In genomic region chr4:52588097-52588496, GRCh38 we compare ENCODE assay signal across 8 cellular contexts.
A peak's percentile ranks its signal among the peaks of the same experiment; 100 is the strongest.
DNase-seq lines count a peak whose midpoint lies in the region; ATAC-seq and TF ChIP-seq lines count a peak whose summit lies in the region.

No MANE protein-coding gene starts in this region.

- peaks cover 40% of the 10 kb centered on the region for H3K4me1 Mint-ChIP-seq in activated CD4-positive, alpha-beta memory T cell treated with anti-CD3 and anti-CD28 coated beads, Interleukin-2, amount 10 ng/mL, durations not matched to agents 7 days and 5 days
- peaks cover 7% of the 10 kb centered on the region for H3K4me1 Mint-ChIP-seq in stimulated activated naive CD8-positive, alpha-beta T cell treated with anti-CD3 and anti-CD28 coated beads, Interleukin-15, amount 100 ng/mL, for 72 hours

- no peak for TF ChIP-seq CTCF in lower leg skin (IDR thresholded peaks at IDR 0.05)

- DNase-seq in SHP77 (lab: John Stamatoyannopoulos, UW) (peak; percentile 28 to 42), SHP77 treated with DMSO at 0.1 percent for 48 hours (lab: John Stamatoyannopoulos, UW) (no peak), HK-2 (ENCODE audit: unreplicated experiment) (peak; percentile 25), left ventricle myocardium superior (peak; percentile 54), lower leg skin (ENCODE audit: low spot score in 2 of 2) (no peak)
- DNase-seq in activated CD4-positive, alpha-beta memory T cell treated with anti-CD3 and anti-CD28 coated beads, Interleukin-2, amount 10 ng/mL, durations not matched to agents 7 days and 5 days: peak; percentile 36
- DNase-seq in stimulated activated naive CD8-positive, alpha-beta T cell treated with anti-CD3 and anti-CD28 coated beads, Interleukin-15, amount 100 ng/mL, for 72 hours: peak in 1 of 2 donors; percentile 11

- peak overlapping the region; percentile 81 for H3K27ac Mint-ChIP-seq in activated CD4-positive, alpha-beta memory T cell treated with anti-CD3 and anti-CD28 coated beads, Interleukin-2, amount 10 ng/mL, durations not matched to agents 7 days and 5 days
- H3K27ac Mint-ChIP-seq in stimulated activated naive CD8-positive, alpha-beta T cell treated with anti-CD3 and anti-CD28 coated beads, Interleukin-15, amount 100 ng/mL, for 72 hours: peak overlapping the region in 1 of 2 donors; percentile 68

- no peak overlapping the region for H3K4me3 ChIP-seq in lower leg skin (ENCODE audit: low read depth, poor library complexity, severe bottlenecking)

- H3K9me3 Mint-ChIP-seq in activated CD4-positive, alpha-beta memory T cell treated with anti-CD3 and anti-CD28 coated beads, Interleukin-2, amount 10 ng/mL, durations not matched to agents 7 days and 5 days: no peaks in the 10 kb centered on the region
- no peaks in the 10 kb centered on the region for H3K9me3 Mint-ChIP-seq in stimulated activated naive CD8-positive, alpha-beta T cell treated with anti-CD3 and anti-CD28 coated beads, Interleukin-15, amount 100 ng/mL, for 72 hours

- CTCF ChIA-PET in activated CD4-positive, alpha-beta memory T cell treated with anti-CD3 and anti-CD28 coated beads, Interleukin-2, amount 10 ng/mL, durations not matched to agents 7 days and 5 days (lab: Charles Lee): interaction anchor here (0.7 to 3.7 kb wide), 14 partner anchors 14 to 841 kb away, joined by 3 to 22 read pairs (median 4); partner anchors contain the start of gene USP46

- H3K36me3 Mint-ChIP-seq in activated CD4-positive, alpha-beta memory T cell treated with anti-CD3 and anti-CD28 coated beads, Interleukin-2, amount 10 ng/mL, durations not matched to agents 7 days and 5 days (ENCODE audit: low read depth): peaks cover 7% of the 10 kb centered on the region

- intact Hi-C loops in left ventricle myocardium superior (cut with micrococcal nuclease): loop anchor here (5.0 kb wide), 1 partner anchor 36 kb away; no protein-coding TSS in a partner anchor
- intact Hi-C loops in lower leg skin (cut with DNase I; ENCODE audit: low total_unique reads): no loop called here

- peaks cover 4% of the 10 kb centered on the region for H3K27me3 Mint-ChIP-seq in activated CD4-positive, alpha-beta memory T cell treated with anti-CD3 and anti-CD28 coated beads, Interleukin-2, amount 10 ng/mL, durations not matched to agents 7 days and 5 days
- H3K27me3 Mint-ChIP-seq in stimulated activated naive CD8-positive, alpha-beta T cell treated with anti-CD3 and anti-CD28 coated beads, Interleukin-15, amount 100 ng/mL, for 72 hours: peaks cover 14% of the 10 kb centered on the region

- no peak overlapping the region for H3K4me3 Mint-ChIP-seq in activated CD4-positive, alpha-beta memory T cell treated with anti-CD3 and anti-CD28 coated beads, Interleukin-2, amount 10 ng/mL, durations not matched to agents 7 days and 5 days
- no peak overlapping the region for H3K4me3 Mint-ChIP-seq in stimulated activated naive CD8-positive, alpha-beta T cell treated with anti-CD3 and anti-CD28 coated beads, Interleukin-15, amount 100 ng/mL, for 72 hours

- ATAC-seq in left ventricle myocardium superior (peak; percentile 55), HG03196 (IDR thresholded peaks at IDR 0.05; ENCODE audit: unreplicated experiment) (no peak)
- ATAC-seq in stimulated activated naive CD8-positive, alpha-beta T cell treated with anti-CD3 and anti-CD28 coated beads, Interleukin-15, amount 100 ng/mL, for 72 hours: peak; percentile 65

- 39% methylated on average over 2 of the region's 2 CpGs for WGBS in lower leg skin, 2 donors

- no peak for TF ChIP-seq POLR2A in lower leg skin (IDR thresholded peaks at IDR 0.05)

- POLR2A ChIA-PET in activated CD4-positive, alpha-beta memory T cell treated with anti-CD3 and anti-CD28 coated beads, Interleukin-2, amount 10 ng/mL, durations not matched to agents 7 days and 5 days (lab: Charles Lee): interaction anchor here (1.4 to 2.6 kb wide), 4 partner anchors 29 to 124 kb away, joined by 5 to 24 read pairs (median 11); partner anchors contain the start of gene USP46

Comparison
In these comparisons a context has a peak if more than half of its experiments do, and no peak if none do; other contexts are left out.
1. DNase-seq: peak in SHP77 (2 of 2), HK-2 (single experiment), activated CD4-positive, alpha-beta memory T cell treated with anti-CD3 and anti-CD28 coated beads, Interleukin-2, amount 10 ng/mL, durations not matched to agents 7 days and 5 days (single experiment) and left ventricle myocardium superior (single experiment); none in SHP77 treated with DMSO at 0.1 percent for 48 hours (single experiment) and lower leg skin (0 of 2).